ENCODE assay signal across 8 cellular contexts in the genomic region with DNA sequence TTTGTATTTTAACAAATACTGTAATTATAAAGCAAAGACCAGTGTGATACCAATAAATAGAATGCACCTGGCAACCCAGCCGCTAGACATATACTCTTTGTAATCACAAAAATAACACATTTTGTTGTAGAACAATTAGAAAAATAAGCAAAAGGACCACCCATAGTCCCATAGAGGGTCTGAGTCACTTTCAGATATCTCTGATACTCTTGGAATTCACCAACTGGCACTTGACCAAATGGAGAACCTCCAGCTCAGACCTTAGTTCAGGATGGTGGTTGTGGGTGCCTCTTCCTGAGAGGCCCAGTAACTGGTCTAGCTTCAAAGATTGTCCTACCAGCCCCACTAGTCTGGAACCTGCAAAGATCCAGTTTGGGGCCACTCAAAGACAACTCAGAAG. TPM values are rescaled to one million over a fixed set of nuclear protein-coding genes. Genes with fewer than 3 reads are reported as not detected.
DNase-seq lines count a peak whose midpoint lies in the region; ATAC-seq and TF ChIP-seq lines count a peak whose summit lies in the region.

No MANE protein-coding gene starts in this region.

- H3K9me3 ChIP-seq in BLaER1 treated with 17β-estradiol and CSF1 and Interleukin-3, amounts not matched to agents 10 nM and 100 nM (replicated peaks in 1 of 11): no peaks in the 10 kb centered on the region
- H3K9me3 ChIP-seq in transverse colon: no peaks in the 10 kb centered on the region

- H3K4me1 Mint-ChIP-seq in activated T-helper 17 cell treated with anti-CD3 and anti-CD28 coated beads, Interleukin-2, amount 50 U/mL, for 72 hours: peaks cover 17% of the 10 kb centered on the region
- H3K4me1 Mint-ChIP-seq in naive thymus-derived CD8-positive, alpha-beta T cell: peaks cover 12 to 36% (median 30%) of the 10 kb centered on the region in 4 donors

- H3K36me3 ChIP-seq in BLaER1 treated with 17β-estradiol and CSF1 and Interleukin-3, amounts not matched to agents 10 nM and 100 nM: peaks cover 22 to 30% (median 28%) of the 10 kb centered on the region in 11 experiments
- H3K36me3 ChIP-seq in transverse colon: peaks cover 0 to 24% (median 7%) of the 10 kb centered on the region in 4 donors

- POLR2A ChIA-PET in naive thymus-derived CD8-positive, alpha-beta T cell (lab: Charles Lee): interaction anchor here (0.7 to 1.5 kb wide), 8 partner anchors 10 to 368 kb away, joined by 3 to 4 read pairs (median 3); partner anchors contain the start of genes CYB5B and NOB1

- WGBS in transverse colon (ENCODE audit: low coverage in 1 of 2), 2 donors: 46 to 79% methylated on average over 1 of the region's 1 CpG

- H3K9me3 Mint-ChIP-seq in activated T-helper 17 cell treated with anti-CD3 and anti-CD28 coated beads, Interleukin-2, amount 50 U/mL, for 72 hours: no peaks in the 10 kb centered on the region
- H3K9me3 Mint-ChIP-seq in naive thymus-derived CD8-positive, alpha-beta T cell: no peaks in the 10 kb centered on the region

- TF ChIP-seq EP300 in transverse colon (IDR thresholded peaks at IDR 0.05; ENCODE audit: low read depth): no peak

- H3K27me3 ChIP-seq in BLaER1 treated with 17β-estradiol and CSF1 and Interleukin-3, amounts not matched to agents 10 nM and 100 nM: no peaks in the 10 kb centered on the region
- H3K27me3 ChIP-seq in HL-60 (ENCODE audit: insufficient read depth, poor library complexity, severe bottlenecking) (no peaks in the 10 kb centered on the region), transverse colon (no peaks in the 10 kb centered on the region)

- intact Hi-C loops in transverse colon (cut with DNase I; ENCODE audit: low total_unique reads): no loop called here

- TF ChIP-seq CTCF in HL-60 (IDR thresholded peaks at IDR 0.05; ENCODE audit: insufficient read depth, low read length) (no peak), transverse colon (IDR thresholded peaks at IDR 0.05) (no peak)

- H3K36me3 Mint-ChIP-seq in activated T-helper 17 cell treated with anti-CD3 and anti-CD28 coated beads, Interleukin-2, amount 50 U/mL, for 72 hours (ENCODE audit: low read depth): peaks cover 37% of the 10 kb centered on the region
- H3K36me3 Mint-ChIP-seq in naive thymus-derived CD8-positive, alpha-beta T cell: peaks cover 0 to 26% (median 8%) of the 10 kb centered on the region in 3 donors

- no peak for TF ChIP-seq POLR2A in transverse colon (IDR thresholded peaks at IDR 0.05)

- in situ Hi-C loops in transverse colon (cut with MboI; ENCODE audit: low pct_ligation_motif_present in 1 of 4, low pct_unique_long_range_greater_than_20kb in 1 of 4, low sequenced_read_pairs in 3 of 4): loop anchor here in 1 of 4 donors (25.0 kb wide), 1 partner anchor 326 kb away; no protein-coding TSS in a partner anchor

- H3K9ac ChIP-seq in BLaER1 treated with 17β-estradiol and CSF1 and Interleukin-3, amounts not matched to agents 10 nM and 100 nM: peak overlapping the region in 1 of 11 experiments; percentile 90; a peak in 2 of 22 replicates

- no peak for ATAC-seq in activated T-helper 17 cell treated with anti-CD3 and anti-CD28 coated beads, Interleukin-2, amount 50 U/mL, for 72 hours (replicated peaks)
- no peak for ATAC-seq in naive thymus-derived CD8-positive, alpha-beta T cell

- peak overlapping the region in 7 of 10 experiments; percentile 68 to 90 (median 82); a peak in 8 of 20 replicates for H3K4me3 ChIP-seq in BLaER1 treated with 17β-estradiol and CSF1 and Interleukin-3, amounts not matched to agents 10 nM and 100 nM
- H3K4me3 ChIP-seq in HL-60 (replicated peaks; ENCODE audit: insufficient read depth, low read length): no peak overlapping the region
- no peak overlapping the region for H3K4me3 ChIP-seq in transverse colon

- no peaks in the 10 kb centered on the region for H3K27me3 Mint-ChIP-seq in activated T-helper 17 cell treated with anti-CD3 and anti-CD28 coated beads, Interleukin-2, amount 50 U/mL, for 72 hours
- H3K27me3 Mint-ChIP-seq in naive thymus-derived CD8-positive, alpha-beta T cell: no peaks in the 10 kb centered on the region

- DNase-seq in HL-60 (ENCODE audit: low read depth in 1 of 2, low spot score in 1 of 2) (no peak), DMS79 (lab: John Stamatoyannopoulos, UW) (no peak), DMS53 treated with DMSO at 0.1 percent for 48 hours (lab: John Stamatoyannopoulos, UW; ENCODE audit: unreplicated experiment) (no peak), transverse colon (no peak)
- no peak for DNase-seq in naive thymus-derived CD8-positive, alpha-beta T cell
- DNase-seq in stimulated activated CD4-positive, alpha-beta T cell treated with anti-CD3 and anti-CD28 coated beads, Interleukin-4, amount 100 ng/mL, for 1 hour: no peak

- peaks cover 24 to 40% (median 32%) of the 10 kb centered on the region in 10 experiments for H3K4me1 ChIP-seq in BLaER1 treated with 17β-estradiol and CSF1 and Interleukin-3, amounts not matched to agents 10 nM and 100 nM
- peaks cover 9 to 21% (median 15%) of the 10 kb centered on the region in 4 donors for H3K4me1 ChIP-seq in transverse colon

- peak overlapping the region; percentile 93 for H3K4me3 Mint-ChIP-seq in activated T-helper 17 cell treated with anti-CD3 and anti-CD28 coated beads, Interleukin-2, amount 50 U/mL, for 72 hours
- H3K4me3 Mint-ChIP-seq in naive thymus-derived CD8-positive, alpha-beta T cell: peak overlapping the region in 9 of 10 donors; percentile 87 to 96 (median 93)

- H3K27ac ChIP-seq in BLaER1 treated with 17β-estradiol and CSF1 and Interleukin-3, amounts not matched to agents 10 nM and 100 nM: peak overlapping the region in 3 of 11 experiments; percentile 91 to 97 (median 96); a peak in 5 of 22 replicates
- H3K27ac ChIP-seq in HL-60 (replicated peaks) (peak overlapping the region; percentile 55), transverse colon (peak overlapping the region in 2 of 4 donors; percentile 91 to 92)

- peak overlapping the region in 9 of 11 experiments; percentile 40 to 87 (median 49); a peak in 11 of 22 replicates for H3K4me2 ChIP-seq in BLaER1 treated with 17β-estradiol and CSF1 and Interleukin-3, amounts not matched to agents 10 nM and 100 nM

- peaks cover 0 to 24% (median 0%) of the 10 kb centered on the region in 11 experiments; a peak in 7 of 22 replicates for H4K20me1 ChIP-seq in BLaER1 treated with 17β-estradiol and CSF1 and Interleukin-3, amounts not matched to agents 10 nM and 100 nM

- H3K27ac Mint-ChIP-seq in activated T-helper 17 cell treated with anti-CD3 and anti-CD28 coated beads, Interleukin-2, amount 50 U/mL, for 72 hours: no peak overlapping the region
- peak overlapping the region in 9 of 10 donors; percentile 90 to 97 (median 95) for H3K27ac Mint-ChIP-seq in naive thymus-derived CD8-positive, alpha-beta T cell

RNA-seq across cellular contexts. Expression of gene TERF2, which starts 0.8 kb away (rescaled TPM):
- total RNA-seq in activated T-helper 17 cell treated with anti-CD3 and anti-CD28 coated beads, Interleukin-2, amount 50 U/mL, for 72 hours: 10 to 100 TPM; 40.2 to 57.6 TPM
- 10 to 100 TPM; 51.1 to 59.8 TPM for total RNA-seq in naive thymus-derived CD8-positive, alpha-beta T cell
- polyA plus RNA-seq in naive thymus-derived CD8-positive, alpha-beta T cell: 10 to 100 TPM; 22.0 to 30.9 (median 29.7) TPM
- total RNA-seq in transverse colon: 100 to 1,000 TPM in 1 of 4 donors, 10 to 100 TPM in 2, 1 to 10 TPM in 1; 8.6 to 104 (median 17.3) TPM

RNA-seq across cellular contexts. Expression of gene TMED6, which starts 35.0 kb away (rescaled TPM):
- 1 to 10 TPM; 2.0 to 4.0 TPM for total RNA-seq in activated T-helper 17 cell treated with anti-CD3 and anti-CD28 coated beads, Interleukin-2, amount 50 U/mL, for 72 hours
- total RNA-seq in naive thymus-derived CD8-positive, alpha-beta T cell: 1 to 10 TPM; 4.5 to 5.2 TPM
- polyA plus RNA-seq in naive thymus-derived CD8-positive, alpha-beta T cell: under 1 TPM in 1 of 3 donors, not detected in 2; 0.43 TPM
- total RNA-seq in transverse colon: 1 to 10 TPM in 2 of 4 donors, not detected in 2; 5.7 to 6.8 TPM

RNA-seq across cellular contexts. Expression of gene CYB5B, which starts 37.8 kb away (rescaled TPM):
- total RNA-seq in activated T-helper 17 cell treated with anti-CD3 and anti-CD28 coated beads, Interleukin-2, amount 50 U/mL, for 72 hours: 100 to 1,000 TPM in 1 of 2 donors, 10 to 100 TPM in 1; 93.9 to 152 TPM
- 10 to 100 TPM; 45.6 to 47.3 TPM for total RNA-seq in naive thymus-derived CD8-positive, alpha-beta T cell
- 10 to 100 TPM; 83.3 to 96.4 (median 90.4) TPM for polyA plus RNA-seq in naive thymus-derived CD8-positive, alpha-beta T cell
- total RNA-seq in transverse colon: 10 to 100 TPM; 30.3 to 60.5 (median 42.4) TPM

RNA-seq across cellular contexts. Expression of gene NIP7, which starts 47.0 kb away (rescaled TPM):
- total RNA-seq in activated T-helper 17 cell treated with anti-CD3 and anti-CD28 coated beads, Interleukin-2, amount 50 U/mL, for 72 hours: 10 to 100 TPM; 26.3 to 34.0 TPM
- 10 to 100 TPM; 33.0 to 34.4 TPM for total RNA-seq in naive thymus-derived CD8-positive, alpha-beta T cell
- polyA plus RNA-seq in naive thymus-derived CD8-positive, alpha-beta T cell: 10 to 100 TPM; 17.6 to 24.8 (median 18.5) TPM
- 10 to 100 TPM in 2 of 4 donors, 1 to 10 TPM in 2; 1.8 to 17.3 (median 8.9) TPM for total RNA-seq in transverse colon

RNA-seq across cellular contexts. Expression of gene COG8, which starts 47.2 kb away (rescaled TPM):
- 10 to 100 TPM; 29.7 to 34.2 TPM for total RNA-seq in activated T-helper 17 cell treated with anti-CD3 and anti-CD28 coated beads, Interleukin-2, amount 50 U/mL, for 72 hours
- total RNA-seq in naive thymus-derived CD8-positive, alpha-beta T cell: 10 to 100 TPM; 62.0 to 65.5 TPM
- polyA plus RNA-seq in naive thymus-derived CD8-positive, alpha-beta T cell: 10 to 100 TPM; 33.6 to 42.0 (median 39.6) TPM
- 10 to 100 TPM; 29.5 to 52.0 (median 48.3) TPM for total RNA-seq in transverse colon

Comparison
In these comparisons a context has a peak if more than half of its experiments do, and no peak if none do; other contexts are left out.
1. H3K4me3 ChIP-seq: peak in BLaER1 treated with 17β-estradiol and CSF1 and Interleukin-3, amounts not matched to agents 10 nM and 100 nM (7 of 10); none in HL-60 (single experiment) and transverse colon (0 of 4).